9 cellular contexts compared by ENCODE assay signal in genomic region chrX:35890699-35891098, GRCh38. TPM values are rescaled to one million over a fixed set of nuclear protein-coding genes. Genes with fewer than 3 reads are reported as not detected.
A peak's percentile ranks its signal among the peaks of the same experiment; 100 is the strongest.
DNase-seq lines count a peak whose midpoint lies in the region; ATAC-seq, FAIRE-seq and TF ChIP-seq lines count a peak whose summit lies in the region.
"Had no signal": no experiment of that assay in that cellular context is flagged by ENCODE, and none has a peak within 500 bp of the region (broad histone marks: within the 10 kb centered on the region; RNA-seq: fewer than 3 reads in every experiment).

No MANE protein-coding gene starts in this region.

- H2BK15ac ChIP-seq in mesendoderm (replicated peaks; ENCODE audit: low read depth) = no peak overlapping the region

- no peak overlapping the region for H3K27ac Mint-ChIP-seq in activated CD4-positive, alpha-beta T cell treated with anti-CD3 and anti-CD28 coated beads for 36 hours

- H3K27ac ChIP-seq in mesendoderm (ENCODE audit: low read depth, low read length) = no peak overlapping the region

- H3K23ac ChIP-seq in mesendoderm (ENCODE audit: low read length) = no peak overlapping the region

- POLR2A ChIA-PET in activated CD4-positive, alpha-beta T cell treated with anti-CD3 and anti-CD28 coated beads for 36 hours (lab: Charles Lee) = no interaction called here

- H3K4me3 ChIP-seq in bronchial epithelial cell (ENCODE audit: low read depth, low read length) (no peak overlapping the region), mesendoderm (ENCODE audit: low read length) (no peak overlapping the region)

- no peaks in the 10 kb centered on the region for H3K9me3 Mint-ChIP-seq in activated CD4-positive, alpha-beta T cell treated with anti-CD3 and anti-CD28 coated beads for 36 hours (ENCODE audit: low read depth)

- H3K27me3 ChIP-seq in bronchial epithelial cell (ENCODE audit: control insufficient read depth, insufficient read depth, low read length) = no peaks in the 10 kb centered on the region
- no peaks in the 10 kb centered on the region for H3K27me3 ChIP-seq in mesendoderm (ENCODE audit: insufficient read depth, low read length, poor library complexity)

- no peak overlapping the region for H3K9ac ChIP-seq in mesendoderm (ENCODE audit: low read length)

- H3K36me3 ChIP-seq in bronchial epithelial cell (ENCODE audit: control insufficient read depth, insufficient read depth, low read length) (no peaks in the 10 kb centered on the region), mesendoderm (ENCODE audit: control insufficient read depth, insufficient read depth, low read length) (no peaks in the 10 kb centered on the region)

- no peak overlapping the region for H2BK5ac ChIP-seq in mesendoderm (ENCODE audit: low read length)

- no peaks in the 10 kb centered on the region for H3K79me2 ChIP-seq in mesendoderm (ENCODE audit: control insufficient read depth, insufficient read depth, low read length)

- H3K4me3 Mint-ChIP-seq in activated CD4-positive, alpha-beta T cell treated with anti-CD3 and anti-CD28 coated beads for 36 hours = no peak overlapping the region

- no peaks in the 10 kb centered on the region for H3K4me1 ChIP-seq in mesendoderm (ENCODE audit: control insufficient read depth, low read depth, low read length)

- H3K56ac ChIP-seq in mesendoderm (ENCODE audit: low read length) = no peak overlapping the region

- H3K4ac ChIP-seq in mesendoderm (ENCODE audit: low read depth, low read length) = no peak overlapping the region

- no peak for ATAC-seq in activated CD4-positive, alpha-beta T cell treated with anti-CD3 and anti-CD28 coated beads for 36 hours

- no peak overlapping the region for H2AK5ac ChIP-seq in mesendoderm (ENCODE audit: low read length)

- no peak overlapping the region for H4K5ac ChIP-seq in mesendoderm (ENCODE audit: low read length)

- CTCF ChIA-PET in activated CD4-positive, alpha-beta T cell treated with anti-CD3 and anti-CD28 coated beads for 36 hours (lab: Charles Lee) = interaction anchor here (0.6 kb wide), 1 partner anchor 1083 kb away, joined by 3 read pairs; no protein-coding TSS in a partner anchor

- TF ChIP-seq CTCF in bronchial epithelial cell (IDR thresholded peaks at IDR 0.05; ENCODE audit: insufficient read depth, low read length, severe bottlenecking) = peak; percentile 55

- no peak overlapping the region for H3K4me2 ChIP-seq in mesendoderm (ENCODE audit: low read length)

- H3K36me3 Mint-ChIP-seq in activated CD4-positive, alpha-beta T cell treated with anti-CD3 and anti-CD28 coated beads for 36 hours (ENCODE audit: low read depth) = no peaks in the 10 kb centered on the region

- intact Hi-C loops in activated CD4-positive, alpha-beta T cell treated with anti-CD3 and anti-CD28 coated beads for 36 hours (cut with DNase I, micrococcal nuclease) = loop anchor here in 1 of 2 experiments (1.0 kb wide), 1 partner anchor 977 kb away; no protein-coding TSS in a partner anchor
- intact Hi-C loops in posterior vena cava (cut with DNase I) = no loop called here

- H4K8ac ChIP-seq in mesendoderm (ENCODE audit: low read depth, low read length) = no peak overlapping the region

- no CpG with 5 or more reads among the region's 9 CpGs for WGBS in mesendoderm (ENCODE audit: extremely low coverage, insufficient coverage, low lambda C conversion rate)

- H3K4me1 Mint-ChIP-seq in activated CD4-positive, alpha-beta T cell treated with anti-CD3 and anti-CD28 coated beads for 36 hours = no peaks in the 10 kb centered on the region

- H2BK120ac ChIP-seq in mesendoderm (ENCODE audit: low read depth, low read length) = no peak overlapping the region

- DNase-seq in activated CD4-positive, alpha-beta T cell treated with anti-CD3 and anti-CD28 coated beads for 36 hours = peak; percentile 34
- no peak for DNase-seq in activated CD4-positive, alpha-beta T cell treated with anti-CD3 and anti-CD28 coated beads, Interleukin-2, amount 50 U/mL, for 1 hour
- DNase-seq in HT-29 (ENCODE audit: low spot score) (peak; percentile 65), NCI-H774 (lab: John Stamatoyannopoulos, UW) (peak; percentile 1), bronchial epithelial cell (ENCODE audit: low read depth) (peak; percentile 48), mesendoderm (peak; percentile 75), ureter (ENCODE audit: low spot score) (no peak), posterior vena cava (ENCODE audit: low spot score) (no peak)

- no peak overlapping the region for H3K18ac ChIP-seq in mesendoderm (ENCODE audit: low read length)

- H3K27me3 Mint-ChIP-seq in activated CD4-positive, alpha-beta T cell treated with anti-CD3 and anti-CD28 coated beads for 36 hours = no peaks in the 10 kb centered on the region

- H3K79me1 ChIP-seq in mesendoderm (ENCODE audit: low read length) = no peaks in the 10 kb centered on the region

- no peak for FAIRE-seq in bronchial epithelial cell (lab: Jason Lieb, UNC)

RNA-seq across cellular contexts. Expression of gene CFAP47, which starts 28.8 kb away (rescaled TPM):
- total RNA-seq in activated CD4-positive, alpha-beta T cell treated with anti-CD3 and anti-CD28 coated beads for 36 hours = not detected
- total RNA-seq in HT-29 (2014; rRNA removed; shearing (Covaris generic)) = not detected in 2 replicates
- total RNA-seq in bronchial epithelial cell (not detected in 2 replicates), ureter (0.96 TPM), posterior vena cava (not detected)
- 0.07 TPM for polyA plus RNA-seq in mesendoderm (2013, experiment 1 of 2)
- polyA plus RNA-seq in mesendoderm (2013, experiment 2 of 2) = 0.01 TPM
- polyA plus RNA-seq: BJ had no signal

Comparison
In these comparisons a context has a peak if more than half of its experiments do, and no peak if none do; other contexts are left out.
1. DNase-seq: peak in activated CD4-positive, alpha-beta T cell treated with anti-CD3 and anti-CD28 coated beads for 36 hours (single experiment), HT-29 (single experiment), NCI-H774 (single experiment), bronchial epithelial cell (single experiment) and mesendoderm (single experiment); none in activated CD4-positive, alpha-beta T cell treated with anti-CD3 and anti-CD28 coated beads, Interleukin-2, amount 50 U/mL, for 1 hour (single experiment), ureter (single experiment) and posterior vena cava (single experiment).